ENCODE assay signal across 8 cellular contexts in genomic region chr9:127959841-127960409, GRCh38. TPM values are rescaled to one million over a fixed set of nuclear protein-coding genes. Genes with fewer than 3 reads are reported as not detected.
DNase-seq lines count a peak whose midpoint lies in the region; ATAC-seq and TF ChIP-seq lines count a peak whose summit lies in the region.

No MANE protein-coding gene starts in this region.

- H3K36me3 ChIP-seq in cardiac muscle cell (no peaks in the 10 kb centered on the region), body of pancreas (replicated peaks in 1 of 2; ENCODE audit: insufficient read depth in 1 of 2, low read depth in 2 of 2) (no peaks in the 10 kb centered on the region)

- H3K36me3 Mint-ChIP-seq in naive B cell (peaks cover 0 to 9% of the 10 kb centered on the region in 2 donors), type B pancreatic cell (peaks cover 7% of the 10 kb centered on the region)

- peak overlapping the region; percentile 58 to 90 (median 78) for H3K27ac Mint-ChIP-seq in naive B cell
- peak overlapping the region; percentile 38 for H3K27ac Mint-ChIP-seq in type B pancreatic cell

- H3K27me3 ChIP-seq in cardiac muscle cell, result no peaks in the 10 kb centered on the region
- H3K27me3 ChIP-seq in body of pancreas, result no peaks in the 10 kb centered on the region

- H3K4me1 ChIP-seq in cardiac muscle cell (ENCODE audit: low read depth) (peaks cover 20% of the 10 kb centered on the region), body of pancreas (peaks cover 62% of the 10 kb centered on the region)

- TF ChIP-seq POLR2A in body of pancreas (IDR thresholded peaks at IDR 0.05), result no peak

- H3K9me3 Mint-ChIP-seq in naive B cell (no peaks in the 10 kb centered on the region), type B pancreatic cell (no peaks in the 10 kb centered on the region)

- H3K4me3 Mint-ChIP-seq in naive B cell (peak overlapping the region in 3 of 8 donors; percentile 4 to 33 (median 18)), type B pancreatic cell (peak overlapping the region; percentile 16)

- TF ChIP-seq CTCF in cardiac muscle cell (IDR thresholded peaks at IDR 0.05; ENCODE audit: low read depth, low read length) (no peak), body of pancreas (IDR thresholded peaks at IDR 0.05) (no peak), type B pancreatic cell (conservative IDR thresholded peaks at IDR 0.05) (no peak)

- H3K27ac ChIP-seq in cardiac muscle cell (peak overlapping the region; percentile 87), body of pancreas (peak overlapping the region in 3 of 4 donors; percentile 52 to 93 (median 65))

- intact Hi-C loops in cardiac septum (cut with DNase I) (no loop called here), body of pancreas (cut with DNase I) (no loop called here)

- no peaks in the 10 kb centered on the region for H3K9me3 ChIP-seq in cardiac muscle cell (ENCODE audit: low read depth)
- no peaks in the 10 kb centered on the region for H3K9me3 ChIP-seq in body of pancreas

- peaks cover 48 to 90% (median 67%) of the 10 kb centered on the region in 3 donors for H3K4me1 Mint-ChIP-seq in naive B cell
- H3K4me1 Mint-ChIP-seq in type B pancreatic cell (ENCODE audit: unreplicated experiment), result peaks cover 40% of the 10 kb centered on the region

- ATAC-seq in body of pancreas, result no peak
- ATAC-seq in naive B cell (ENCODE audit: low read depth in 2 of 2), result no peak
- no peak for ATAC-seq in HG03196 (IDR thresholded peaks at IDR 0.05; ENCODE audit: unreplicated experiment)
- ATAC-seq in HG02571 (IDR thresholded peaks at IDR 0.05; ENCODE audit: unreplicated experiment), result no peak

- DNase-seq in cardiac muscle cell (ENCODE audit: low read depth in 1 of 2, low spot score in 1 of 2), result no peak
- DNase-seq in cardiac septum (ENCODE audit: low spot score), result no peak
- DNase-seq in body of pancreas, result no peak
- DNase-seq in naive B cell, result no peak
- no peak for DNase-seq in type B pancreatic cell (ENCODE audit: extremely low spot score, unreplicated experiment)
- no peak for DNase-seq in DMS 273 treated with DMSO at 0.1 percent for 48 hours (lab: John Stamatoyannopoulos, UW)

- 91% methylated on average over 2 of the region's 2 CpGs for WGBS in body of pancreas, 2 donors

- H3K4me3 ChIP-seq in cardiac muscle cell (no peak overlapping the region), body of pancreas (no peak overlapping the region)

- H3K27me3 Mint-ChIP-seq in naive B cell (no peaks in the 10 kb centered on the region), type B pancreatic cell (no peaks in the 10 kb centered on the region)

RNA-seq across cellular contexts. Expression of gene EEIG1, which starts 20.9 kb away (rescaled TPM):
- total RNA-seq in cardiac muscle cell, result 20.9 and 25.6 TPM in 2 replicates
- 26.6 and 32.5 TPM in 2 replicates for polyA plus RNA-seq in cardiac muscle cell
- 24.1 TPM for total RNA-seq in cardiac septum
- 10 to 100 TPM; 41.9 to 42.0 TPM for total RNA-seq in body of pancreas
- 10 to 100 TPM; 12.3 to 36.9 (median 21.6) TPM for polyA plus RNA-seq in naive B cell (ENCODE audit: low read depth in 6 of 6)
- total RNA-seq in type B pancreatic cell (ENCODE audit: low replicate concordance), result 61.1 and 74.8 TPM in 2 replicates

RNA-seq across cellular contexts. Expression of gene DPM2, which starts 22.3 kb away (rescaled TPM):
- total RNA-seq in cardiac muscle cell (26.1 and 35.6 TPM in 2 replicates), cardiac septum (14.9 TPM), body of pancreas (10 to 100 TPM; 23.3 to 39.9 TPM), type B pancreatic cell (ENCODE audit: low replicate concordance) (41.6 and 56.3 TPM in 2 replicates)
- polyA plus RNA-seq in cardiac muscle cell (54.2 and 70.7 TPM in 2 replicates), naive B cell (ENCODE audit: low read depth in 6 of 6) (10 to 100 TPM; 46.3 to 78.7 (median 54.2) TPM)

RNA-seq across cellular contexts. Expression of gene PIP5KL1, which starts 29.3 kb away (rescaled TPM):
- total RNA-seq in cardiac muscle cell (0.89 and 1.7 TPM in 2 replicates), cardiac septum (0.57 TPM), body of pancreas (1 to 10 TPM; 1.3 to 2.6 TPM), type B pancreatic cell (ENCODE audit: low replicate concordance) (5.8 and 9.4 TPM in 2 replicates)
- polyA plus RNA-seq in cardiac muscle cell (3.4 and 3.5 TPM in 2 replicates), naive B cell (ENCODE audit: low read depth in 6 of 6) (1 to 10 TPM in 1 of 6 donors, under 1 TPM in 1, not detected in 4; 0.73 to 1.0 TPM)

RNA-seq across cellular contexts. Expression of gene ST6GALNAC4, which starts 43.1 kb away (rescaled TPM):
- 66.2 and 119 TPM in 2 replicates for total RNA-seq in cardiac muscle cell
- polyA plus RNA-seq in cardiac muscle cell, result 48.8 and 71.4 TPM in 2 replicates
- total RNA-seq in cardiac septum, result 48.1 TPM
- total RNA-seq in body of pancreas, result 10 to 100 TPM; 36.6 to 63.8 TPM
- 10 to 100 TPM; 19.7 to 36.6 (median 25.0) TPM for polyA plus RNA-seq in naive B cell (ENCODE audit: low read depth in 6 of 6)
- 11.9 and 17.5 TPM in 2 replicates for total RNA-seq in type B pancreatic cell (ENCODE audit: low replicate concordance)
